ENCODE assay signal across 19 cellular contexts in the genomic region with DNA sequence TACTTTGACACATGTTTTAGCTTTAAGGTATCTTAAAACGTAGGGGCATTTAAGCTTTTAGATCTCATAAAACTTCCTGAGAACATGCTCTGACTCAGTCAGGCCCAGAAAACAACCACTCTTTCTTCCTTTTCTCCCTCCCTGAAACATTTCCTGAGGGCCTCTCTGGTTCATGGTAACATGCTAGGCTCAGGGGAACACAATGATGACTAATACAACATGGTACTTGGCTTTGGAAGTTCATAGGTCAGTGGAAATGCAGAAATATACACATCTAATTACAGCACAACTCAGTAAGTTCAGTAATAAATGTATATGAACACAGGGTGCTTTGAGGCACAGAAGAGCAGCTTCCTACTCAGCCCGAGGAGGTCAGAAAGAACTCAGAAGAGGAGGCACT.
DNase-seq lines count a peak whose midpoint lies in the region; ATAC-seq, FAIRE-seq and TF ChIP-seq lines count a peak whose summit lies in the region.
"Had no signal": no experiment of that assay in that cellular context is flagged by ENCODE, and none has a peak within 500 bp of the region (broad histone marks: within the 10 kb centered on the region; RNA-seq: fewer than 3 reads in every experiment).

No MANE protein-coding gene starts in this region.

- no peak for DNase-seq in GM23338 (ENCODE audit: low spot score)
- DNase-seq in WTC11 (ENCODE audit: low spot score), result no peak
- DNase-seq in foreskin melanocyte, result peak; percentile 87
- no peak for DNase-seq in urothelium cell line (ENCODE audit: low spot score)
- no peak for DNase-seq in GM10266 (ENCODE audit: extremely low spot score)
- no peak for DNase-seq in NCI-H2171 treated with DMSO at 0.1 percent for 48 hours (lab: John Stamatoyannopoulos, UW)
- DNase-seq: ACHN; AML-193; CD4-positive, CD25-positive, alpha-beta regulatory T cell; GM23248; IMR-90; Karpas-422; MG63; NCI-H1092; NCI-H2081 treated with DMSO at 0.1 percent for 48 hours; NCI-H2227 treated with DMSO at 0.1 percent for 48 hours; SHP77 had no signal

- peaks cover 2% of the 10 kb centered on the region for H3K27me3 Mint-ChIP-seq in GM23338 (ENCODE audit: insufficient read depth, low read depth, poor library complexity)
- no peaks in the 10 kb centered on the region for H3K27me3 Mint-ChIP-seq in WTC11 (ENCODE audit: low read depth)
- H3K27me3 Mint-ChIP-seq: CD4-positive, CD25-positive, alpha-beta regulatory T cell had no signal

- no peak overlapping the region for H3K27ac ChIP-seq in GM23338 (ENCODE audit: low read depth)
- H3K27ac ChIP-seq: GM23248 had no signal

- POLR2A ChIA-PET in WTC11 (lab: Charles Lee), result no interaction called here

- CTCF ChIA-PET in WTC11 (lab: Charles Lee), result interaction anchor here (0.8 kb wide), 1 partner anchor 21 kb away, joined by 3 read pairs; no protein-coding TSS in a partner anchor

- H3K4me3 ChIP-seq in GM23338, result no peak overlapping the region
- H3K4me3 ChIP-seq: GM23248, MG63 had no signal

- H3K27ac Mint-ChIP-seq in GM23338, result peak overlapping the region; percentile 51; the same call in 1 of the 2 replicates
- H3K27ac Mint-ChIP-seq in WTC11, result peak overlapping the region; percentile 23; the same call in 1 of the 2 replicates
- H3K27ac Mint-ChIP-seq: CD4-positive, CD25-positive, alpha-beta regulatory T cell had no signal

- ATAC-seq in GM23338, result no peak
- ATAC-seq in WTC11, result no peak
- no peak for ATAC-seq in HG03039 (IDR thresholded peaks at IDR 0.05; ENCODE audit: unreplicated experiment)
- ATAC-seq: SK-N-SH treated with all-trans-retinoic acid at 6 μM for 48 hours had no signal

- peaks cover 23% of the 10 kb centered on the region for H3K4me1 Mint-ChIP-seq in GM23338
- peaks cover 43% of the 10 kb centered on the region for H3K4me1 Mint-ChIP-seq in WTC11
- H3K4me1 Mint-ChIP-seq: CD4-positive, CD25-positive, alpha-beta regulatory T cell had no signal

- H2AFZ ChIP-seq in GM23338, result no peak overlapping the region
- H2AFZ ChIP-seq: GM23248 had no signal

- H3K4me2 ChIP-seq in GM23338, result no peak overlapping the region

- H3F3A ChIP-seq in GM23338 (replicated peaks; ENCODE audit: low read depth), result no peaks in the 10 kb centered on the region

- H3K9me3 Mint-ChIP-seq in GM23338, result no peaks in the 10 kb centered on the region
- H3K9me3 Mint-ChIP-seq in WTC11, result 0 out of 2 replicates have a peak, but pooled peaks cover 6% of the 10 kb centered on the region

- H3K79me2 ChIP-seq in GM23338 (replicated peaks; ENCODE audit: insufficient read depth), result 0 out of 2 replicates have a peak, but pooled peaks cover 3% of the 10 kb centered on the region

- peaks cover 16% of the 10 kb centered on the region for H3K4me1 ChIP-seq in GM23338 (ENCODE audit: insufficient read depth)

- H3K9me2 ChIP-seq in GM23338 (ENCODE audit: insufficient read depth), result 0 out of 2 replicates have a peak, but pooled peaks cover 4% of the 10 kb centered on the region

- peak; percentile 61 for FAIRE-seq in urothelium cell line (lab: Jason Lieb, UNC)

- TF ChIP-seq CTCF in GM23338 (conservative IDR thresholded peaks at IDR 0.05; ENCODE audit: low read depth in 2 of 2) (no peak), WTC11 (IDR thresholded peaks at IDR 0.05) (no peak), GM10266 (IDR thresholded peaks at IDR 0.05; ENCODE audit: control insufficient read depth, insufficient read depth, low read depth, missing control alignments) (no peak)

- H3K36me3 ChIP-seq in GM23338 (ENCODE audit: insufficient read depth), result no peaks in the 10 kb centered on the region
- H3K36me3 ChIP-seq: MG63 had no signal

- H3K4me3 Mint-ChIP-seq in GM23338 (no peak overlapping the region), WTC11 (no peak overlapping the region)
- H3K4me3 Mint-ChIP-seq: CD4-positive, CD25-positive, alpha-beta regulatory T cell had no signal

- H3K27me3 ChIP-seq in GM23338 (ENCODE audit: insufficient read depth), result no peaks in the 10 kb centered on the region
- H3K27me3 ChIP-seq: MG63 had no signal

- no peaks in the 10 kb centered on the region for H3K36me3 Mint-ChIP-seq in GM23338 (ENCODE audit: low read depth)
- no peaks in the 10 kb centered on the region for H3K36me3 Mint-ChIP-seq in WTC11
- H3K36me3 Mint-ChIP-seq: CD4-positive, CD25-positive, alpha-beta regulatory T cell had no signal

- no peaks in the 10 kb centered on the region for H4K20me1 ChIP-seq in GM23338 (replicated peaks; ENCODE audit: insufficient read depth)

TF ChIP-seq in GM23338, 12 proteins besides CTCF, POLR2A, EP300 and RAD21 (continues in another document):
- TF ChIP-seq, protein P1, sequence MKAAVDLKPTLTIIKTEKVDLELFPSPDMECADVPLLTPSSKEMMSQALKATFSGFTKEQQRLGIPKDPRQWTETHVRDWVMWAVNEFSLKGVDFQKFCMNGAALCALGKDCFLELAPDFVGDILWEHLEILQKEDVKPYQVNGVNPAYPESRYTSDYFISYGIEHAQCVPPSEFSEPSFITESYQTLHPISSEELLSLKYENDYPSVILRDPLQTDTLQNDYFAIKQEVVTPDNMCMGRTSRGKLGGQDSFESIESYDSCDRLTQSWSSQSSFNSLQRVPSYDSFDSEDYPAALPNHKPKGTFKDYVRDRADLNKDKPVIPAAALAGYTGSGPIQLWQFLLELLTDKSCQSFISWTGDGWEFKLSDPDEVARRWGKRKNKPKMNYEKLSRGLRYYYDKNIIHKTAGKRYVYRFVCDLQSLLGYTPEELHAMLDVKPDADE (IDR thresholded peaks at IDR 0.05), result no peak
- no peak for TF ChIP-seq EZH2 (IDR thresholded peaks at IDR 0.05; ENCODE audit: low read depth, unreplicated experiment)
- TF ChIP-seq CREB1 (CRISPR knock-in tag; IDR thresholded peaks at IDR 0.05; ENCODE audit: low read depth), result no peak
- TF ChIP-seq POLR2AphosphoS5 (IDR thresholded peaks at IDR 0.05; ENCODE audit: low read depth), result no peak
- TF ChIP-seq, protein P2, sequence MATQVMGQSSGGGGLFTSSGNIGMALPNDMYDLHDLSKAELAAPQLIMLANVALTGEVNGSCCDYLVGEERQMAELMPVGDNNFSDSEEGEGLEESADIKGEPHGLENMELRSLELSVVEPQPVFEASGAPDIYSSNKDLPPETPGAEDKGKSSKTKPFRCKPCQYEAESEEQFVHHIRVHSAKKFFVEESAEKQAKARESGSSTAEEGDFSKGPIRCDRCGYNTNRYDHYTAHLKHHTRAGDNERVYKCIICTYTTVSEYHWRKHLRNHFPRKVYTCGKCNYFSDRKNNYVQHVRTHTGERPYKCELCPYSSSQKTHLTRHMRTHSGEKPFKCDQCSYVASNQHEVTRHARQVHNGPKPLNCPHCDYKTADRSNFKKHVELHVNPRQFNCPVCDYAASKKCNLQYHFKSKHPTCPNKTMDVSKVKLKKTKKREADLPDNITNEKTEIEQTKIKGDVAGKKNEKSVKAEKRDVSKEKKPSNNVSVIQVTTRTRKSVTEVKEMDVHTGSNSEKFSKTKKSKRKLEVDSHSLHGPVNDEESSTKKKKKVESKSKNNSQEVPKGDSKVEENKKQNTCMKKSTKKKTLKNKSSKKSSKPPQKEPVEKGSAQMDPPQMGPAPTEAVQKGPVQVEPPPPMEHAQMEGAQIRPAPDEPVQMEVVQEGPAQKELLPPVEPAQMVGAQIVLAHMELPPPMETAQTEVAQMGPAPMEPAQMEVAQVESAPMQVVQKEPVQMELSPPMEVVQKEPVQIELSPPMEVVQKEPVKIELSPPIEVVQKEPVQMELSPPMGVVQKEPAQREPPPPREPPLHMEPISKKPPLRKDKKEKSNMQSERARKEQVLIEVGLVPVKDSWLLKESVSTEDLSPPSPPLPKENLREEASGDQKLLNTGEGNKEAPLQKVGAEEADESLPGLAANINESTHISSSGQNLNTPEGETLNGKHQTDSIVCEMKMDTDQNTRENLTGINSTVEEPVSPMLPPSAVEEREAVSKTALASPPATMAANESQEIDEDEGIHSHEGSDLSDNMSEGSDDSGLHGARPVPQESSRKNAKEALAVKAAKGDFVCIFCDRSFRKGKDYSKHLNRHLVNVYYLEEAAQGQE (IDR thresholded peaks at IDR 0.05; ENCODE audit: unreplicated experiment), result no peak

TF ChIP-seq in WTC11, 78 proteins besides CTCF, POLR2A, EP300 and RAD21 (continues in another document):
- TF ChIP-seq ATF1 (CRISPR knock-in tag; IDR thresholded peaks at IDR 0.05) (no peak), TEAD1 (CRISPR knock-in tag; IDR thresholded peaks at IDR 0.05) (no peak), SMAD4 (CRISPR knock-in tag; IDR thresholded peaks at IDR 0.05) (no peak), RELA (CRISPR knock-in tag; IDR thresholded peaks at IDR 0.05; ENCODE audit: borderline replicate concordance) (no peak), SP1 (CRISPR knock-in tag; conservative IDR thresholded peaks at IDR 0.05) (no peak), ZBTB43 (CRISPR knock-in tag; IDR thresholded peaks at IDR 0.05) (no peak), ZNF425 (CRISPR knock-in tag; conservative IDR thresholded peaks at IDR 0.05) (no peak), ZNF396 (CRISPR knock-in tag; IDR thresholded peaks at IDR 0.05; ENCODE audit: borderline replicate concordance) (no peak), CREM (CRISPR knock-in tag; IDR thresholded peaks at IDR 0.05) (no peak), RORB (CRISPR knock-in tag; IDR thresholded peaks at IDR 0.05) (no peak)
